In the genomic region with DNA sequence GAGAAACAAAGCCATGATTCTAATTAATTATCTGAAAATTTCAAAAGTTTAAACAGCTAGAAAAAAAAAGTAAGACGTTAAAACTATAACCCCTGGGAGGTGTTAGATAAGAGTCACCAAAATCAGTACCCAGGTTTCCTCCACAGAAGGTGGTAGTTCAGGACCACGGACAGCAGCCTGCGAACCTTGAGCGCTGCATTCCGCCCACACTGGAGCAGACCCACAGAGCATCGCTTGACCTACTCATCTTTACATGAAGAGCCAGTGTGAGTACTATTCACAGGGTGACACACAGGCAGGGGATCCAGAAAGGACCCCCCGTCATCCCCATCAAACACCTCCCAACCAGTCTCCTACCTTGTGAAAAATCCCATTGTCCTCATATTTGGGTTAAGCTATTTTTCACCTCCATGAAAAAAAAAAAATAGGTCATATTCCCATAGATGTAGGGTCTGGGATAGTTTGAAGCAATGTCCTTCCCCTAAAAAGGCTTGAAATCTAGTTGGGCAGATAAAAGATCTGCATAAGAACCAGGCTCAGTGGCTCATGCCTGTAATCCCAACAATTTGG, we compare ENCODE assay signal across 10 cellular contexts. TPM values are rescaled to one million over a fixed set of nuclear protein-coding genes. Genes with fewer than 3 reads are reported as not detected.
DNase-seq lines count a peak whose midpoint lies in the region; ATAC-seq and TF ChIP-seq lines count a peak whose summit lies in the region.
"Had no signal": no experiment of that assay in that cellular context is flagged by ENCODE, and none has a peak within 500 bp of the region (broad histone marks: within the 10 kb centered on the region; RNA-seq: fewer than 3 reads in every experiment).

No MANE protein-coding gene starts in this region.

- H4K20me1 ChIP-seq in H9 (ENCODE audit: control insufficient read depth, insufficient read depth, insufficient read length), result no peaks in the 10 kb centered on the region

- H3K23ac ChIP-seq in H9 (ENCODE audit: insufficient read length, low read depth, low read length), result no peak overlapping the region

- no peaks in the 10 kb centered on the region for H3K4me1 ChIP-seq in H9 (ENCODE audit: insufficient read depth, low read length)
- H3K4me1 ChIP-seq in SJCRH30, result no peaks in the 10 kb centered on the region
- H3K4me1 ChIP-seq in aorta (ENCODE audit: control insufficient read depth in 1 of 2, insufficient read depth in 2 of 2, low read length in 2 of 2), result no peaks in the 10 kb centered on the region
- H3K4me1 ChIP-seq: parathyroid adenoma, upper lobe of left lung had no signal

- TF ChIP-seq CTCF in H9 (conservative IDR thresholded peaks at IDR 0.05), result no peak
- no peak for TF ChIP-seq CTCF in choroid plexus epithelial cell (conservative IDR thresholded peaks at IDR 0.05; ENCODE audit: low read depth, low read length)

- peaks cover 4% of the 10 kb centered on the region for H3K9me3 ChIP-seq in H9 (ENCODE audit: control insufficient read depth, low read depth, low read length)
- H3K9me3 ChIP-seq in SJCRH30 (replicated peaks), result no peaks in the 10 kb centered on the region
- H3K9me3 ChIP-seq in aorta (ENCODE audit: control insufficient read depth, low read length), result no peaks in the 10 kb centered on the region
- H3K9me3 ChIP-seq: upper lobe of left lung had no signal

- no peak overlapping the region for H2BK12ac ChIP-seq in H9 (ENCODE audit: insufficient read length, low read depth, low read length)

- no peak overlapping the region for H4K5ac ChIP-seq in H9 (ENCODE audit: insufficient read length, low read depth, low read length)

- peaks cover 49% of the 10 kb centered on the region for H3K27me3 Mint-ChIP-seq in H9 (ENCODE audit: low read depth)

- intact Hi-C loops in aorta (cut with DNase I), result no loop called here

- no peak overlapping the region for H3T11ph ChIP-seq in H9 (ENCODE audit: low read length)

- H3K23me2 ChIP-seq in H9 (ENCODE audit: insufficient read length, low read depth, low read length, poor library complexity, severe bottlenecking), result no peaks in the 10 kb centered on the region

- ATAC-seq in HG03469 (IDR thresholded peaks at IDR 0.05; ENCODE audit: unreplicated experiment) (no peak), aorta (ENCODE audit: low FRiP score) (no peak)

- H3K27me3 ChIP-seq in H9 (ENCODE audit: insufficient read depth, low read length), result no peaks in the 10 kb centered on the region
- no peaks in the 10 kb centered on the region for H3K27me3 ChIP-seq in SJCRH30
- H3K27me3 ChIP-seq in aorta (ENCODE audit: control insufficient read depth in 1 of 2, insufficient read depth in 2 of 2, low read length in 1 of 2), result no peaks in the 10 kb centered on the region
- H3K27me3 ChIP-seq: upper lobe of left lung had no signal

- H2BK120ac ChIP-seq in H9 (ENCODE audit: low read depth, low read length, poor library complexity, severe bottlenecking), result no peak overlapping the region

- H2BK15ac ChIP-seq in H9 (ENCODE audit: low read depth, low read length), result no peak overlapping the region

- no peak overlapping the region for H3K18ac ChIP-seq in H9 (ENCODE audit: insufficient read length, low read depth, low read length)

- H3K36me3 ChIP-seq in SJCRH30 (no peaks in the 10 kb centered on the region), aorta (ENCODE audit: control insufficient read depth in 1 of 2, insufficient read depth in 2 of 2, low read length in 1 of 2) (no peaks in the 10 kb centered on the region)
- H3K36me3 ChIP-seq: upper lobe of left lung had no signal

- no peak overlapping the region for H3K27ac ChIP-seq in H9 (ENCODE audit: insufficient read length, low read depth, low read length)
- no peak overlapping the region for H3K27ac ChIP-seq in SJCRH30
- no peak overlapping the region for H3K27ac ChIP-seq in aorta (ENCODE audit: low read depth in 1 of 2, low read length in 2 of 2)
- H3K27ac ChIP-seq: parathyroid adenoma, upper lobe of left lung had no signal

- no peak overlapping the region for H4K8ac ChIP-seq in H9 (replicated peaks; ENCODE audit: insufficient read length, low read depth, low read length)

- H2AFZ ChIP-seq in H9 (ENCODE audit: low read length), result no peak overlapping the region
- H2AFZ ChIP-seq: parathyroid adenoma had no signal

- no peak overlapping the region for H2BK20ac ChIP-seq in H9 (ENCODE audit: low read depth, low read length, poor library complexity, severe bottlenecking)

- no peak overlapping the region for H3K14ac ChIP-seq in H9 (ENCODE audit: insufficient read depth, low read length)

- H3K36me3 Mint-ChIP-seq in H9 (ENCODE audit: insufficient read depth in 1 of 3, low read depth in 3 of 3), result no peaks in the 10 kb centered on the region

- H3K27ac Mint-ChIP-seq in H9, result no peak overlapping the region

- no peak overlapping the region for H3K4ac ChIP-seq in H9 (ENCODE audit: low read depth, low read length)

- no peak overlapping the region for H2AK5ac ChIP-seq in H9 (ENCODE audit: insufficient read length, low read length)

- no peak overlapping the region for H3K4me2 ChIP-seq in H9 (ENCODE audit: insufficient read depth, insufficient read length, low read length)

- H2BK5ac ChIP-seq in H9 (ENCODE audit: insufficient read length, low read length), result no peak overlapping the region

- H3K79me2 ChIP-seq in H9 (ENCODE audit: insufficient read depth, low read length), result no peaks in the 10 kb centered on the region
- H3K79me2 ChIP-seq: parathyroid adenoma had no signal

- H3K9ac ChIP-seq in H9 (ENCODE audit: extremely low read depth, insufficient read length, low read length), result no peak overlapping the region
- H3K9ac ChIP-seq: parathyroid adenoma had no signal

- H4K91ac ChIP-seq in H9 (ENCODE audit: insufficient read length, low read depth, low read length), result no peak overlapping the region

- peaks cover 8 to 12% of the 10 kb centered on the region in 2 experiments; a peak in 4 of 5 replicates for H3K9me3 Mint-ChIP-seq in H9

- H3K4me3 Mint-ChIP-seq in H9, result no peak overlapping the region

- DNase-seq in H9 (peak; percentile 70), SJCRH30 (peak; percentile 49 to 71), choroid plexus epithelial cell (ENCODE audit: low read depth) (peak; percentile 19), COR-L47 (lab: John Stamatoyannopoulos, UW) (no peak), aorta (no peak)
- peak; percentile 43 to 53 for DNase-seq in stimulated activated CD4-positive, alpha-beta T cell treated with anti-CD3 and anti-CD28 coated beads, Interleukin-2, amount 100 ng/mL, for 24 hours
- DNase-seq: activated CD4-positive, CD25-positive, alpha-beta regulatory T cell; upper lobe of left lung had no signal

- H3K56ac ChIP-seq in H9 (ENCODE audit: insufficient read length, low read depth, low read length), result no peak overlapping the region

- WGBS in H9 (ENCODE audit: extremely low coverage, insufficient read length, low lambda C conversion rate), result no CpG with 5 or more reads among the region's 7 CpGs
- 4% methylated on average over 7 of the region's 7 CpGs for WGBS in aorta, 2 donors

- H3K4me3 ChIP-seq in SJCRH30, result no peak overlapping the region
- no peak overlapping the region for H3K4me3 ChIP-seq in choroid plexus epithelial cell (ENCODE audit: low read depth, low read length)
- H3K4me3 ChIP-seq in aorta (ENCODE audit: low read length in 2 of 2), result no peak overlapping the region
- H3K4me3 ChIP-seq: upper lobe of left lung had no signal

- H3K79me1 ChIP-seq in H9 (ENCODE audit: insufficient read depth, low read depth, low read length, poor library complexity, severe bottlenecking), result no peaks in the 10 kb centered on the region

- H3K4me1 Mint-ChIP-seq in H9, result no peaks in the 10 kb centered on the region

RNA-seq across cellular contexts. Expression of a gene that starts 8.8 kb away (rescaled TPM):
- total RNA-seq in H9 (2021) (6.7 and 7.8 TPM in 2 replicates), aorta (not detected)
- not detected in 2 replicates for total RNA-seq in SJCRH30 (2014; rRNA removed; shearing (Covaris generic))
- polyA plus RNA-seq in aorta, result 1 to 10 TPM in 1 of 2 donors, under 1 TPM in 1; 0.13 to 4.8 TPM

Comparison
In these comparisons a context has a peak if more than half of its experiments do, and no peak if none do; other contexts are left out.
1. DNase-seq: peak in H9 (single experiment), SJCRH30 (2 of 2), choroid plexus epithelial cell (single experiment) and stimulated activated CD4-positive, alpha-beta T cell treated with anti-CD3 and anti-CD28 coated beads, Interleukin-2, amount 100 ng/mL, for 24 hours (2 of 2); none in COR-L47 (single experiment) and aorta (0 of 2).